Comparison of ENCODE assay signal across 8 cellular contexts in genomic region chrX:53093748-53094583, GRCh38. TPM values are rescaled to one million over a fixed set of nuclear protein-coding genes. Genes with fewer than 3 reads are reported as not detected.
A peak's percentile ranks its signal among the peaks of the same experiment; 100 is the strongest.
DNase-seq lines count a peak whose midpoint lies in the region; ATAC-seq and TF ChIP-seq lines count a peak whose summit lies in the region.

TSS of gene KANTR (plus strand) at chrX:53094142. CDS start at chrX:53124273, 30,131 bp downstream.

- DNase-seq in NCI-H1092 (lab: John Stamatoyannopoulos, UW) (peak; percentile 98), SKM-1 (lab: John Stamatoyannopoulos, UW; ENCODE audit: unreplicated experiment) (peak; percentile 71), glutamatergic neuron (peak; percentile 79), omental fat pad (ENCODE audit: low spot score) (peak; percentile 48), thyroid gland (peak; percentile 89)
- DNase-seq in activated naive CD8-positive, alpha-beta T cell treated with anti-CD3 and anti-CD28 coated beads for 36 hours = peak; percentile 81

- no peaks in the 10 kb centered on the region for H3K9me3 Mint-ChIP-seq in activated naive CD8-positive, alpha-beta T cell treated with anti-CD3 and anti-CD28 coated beads for 36 hours
- peaks cover 2% of the 10 kb centered on the region for H3K9me3 Mint-ChIP-seq in glutamatergic neuron (ENCODE audit: unreplicated experiment)

- no peaks in the 10 kb centered on the region for H3K27me3 ChIP-seq in thyroid gland

- H3K4me3 ChIP-seq in GM08714 (ENCODE audit: low read length) = peak within 1 kb of the TSS; percentile 75
- H3K4me3 ChIP-seq in thyroid gland (replicated peaks in 1 of 3) = peak within 1 kb of the TSS; percentile 20 to 46 (median 42)

- peaks cover 19% of the 10 kb centered on the region for H3K4me1 Mint-ChIP-seq in activated naive CD8-positive, alpha-beta T cell treated with anti-CD3 and anti-CD28 coated beads for 36 hours
- H3K4me1 Mint-ChIP-seq in glutamatergic neuron (ENCODE audit: low read depth, unreplicated experiment) = peaks cover 4% of the 10 kb centered on the region

- H3K36me3 Mint-ChIP-seq in activated naive CD8-positive, alpha-beta T cell treated with anti-CD3 and anti-CD28 coated beads for 36 hours = peaks cover 1% of the 10 kb centered on the region
- H3K36me3 Mint-ChIP-seq in glutamatergic neuron (ENCODE audit: unreplicated experiment) = no peaks in the 10 kb centered on the region

- TF ChIP-seq POLR2A in thyroid gland (IDR thresholded peaks at IDR 0.05) = peak in 1 of 2 donors; percentile 63

- peak within 1 kb of the TSS; percentile 86 for H3K27ac Mint-ChIP-seq in activated naive CD8-positive, alpha-beta T cell treated with anti-CD3 and anti-CD28 coated beads for 36 hours
- peak within 1 kb of the TSS; percentile 81 for H3K27ac Mint-ChIP-seq in glutamatergic neuron (ENCODE audit: unreplicated experiment)

- ATAC-seq in HG02588 (IDR thresholded peaks at IDR 0.05; ENCODE audit: unreplicated experiment) (peak; percentile 75), omental fat pad (ENCODE audit: low FRiP score) (peak; percentile 94)

- intact Hi-C loops in thyroid gland (cut with DNase I) = loop anchor here (2.0 kb wide), 1 partner anchor 23 kb away; no protein-coding TSS in a partner anchor

- WGBS in thyroid gland, 2 donors = 0 to 2% methylated on average over 10 to 19 of the region's 67 CpGs

- H3K4me1 ChIP-seq in thyroid gland = no peaks in the 10 kb centered on the region

- no peak for TF ChIP-seq CTCF in glutamatergic neuron (IDR thresholded peaks at IDR 0.05; ENCODE audit: partially characterized antibody, unreplicated experiment)
- TF ChIP-seq CTCF in omental fat pad (IDR thresholded peaks at IDR 0.05) = no peak
- TF ChIP-seq CTCF in thyroid gland (IDR thresholded peaks at IDR 0.05) = no peak

- no peaks in the 10 kb centered on the region for H3K9me3 ChIP-seq in thyroid gland

- H3K4me3 Mint-ChIP-seq in activated naive CD8-positive, alpha-beta T cell treated with anti-CD3 and anti-CD28 coated beads for 36 hours = peak within 1 kb of the TSS; percentile 91
- H3K4me3 Mint-ChIP-seq in glutamatergic neuron (ENCODE audit: unreplicated experiment) = peak within 1 kb of the TSS; percentile 95

- no peaks in the 10 kb centered on the region for H3K36me3 ChIP-seq in thyroid gland

- peak within 1 kb of the TSS; percentile 78 to 86 (median 86) for H3K27ac ChIP-seq in thyroid gland

- no peaks in the 10 kb centered on the region for H3K27me3 Mint-ChIP-seq in activated naive CD8-positive, alpha-beta T cell treated with anti-CD3 and anti-CD28 coated beads for 36 hours
- peaks cover 1% of the 10 kb centered on the region for H3K27me3 Mint-ChIP-seq in glutamatergic neuron (ENCODE audit: unreplicated experiment)

RNA-seq across cellular contexts. Expression of gene KANTR, which starts in this region (rescaled TPM):
- total RNA-seq in activated naive CD8-positive, alpha-beta T cell treated with anti-CD3 and anti-CD28 coated beads for 36 hours = 1 to 10 TPM; 6.3 to 6.4 TPM
- total RNA-seq in glutamatergic neuron (ENCODE audit: unreplicated experiment) (20.0 TPM), omental fat pad (10 to 100 TPM in 3 of 4 donors, 1 to 10 TPM in 1; 5.4 to 22.2 (median 16.7) TPM), thyroid gland (10 to 100 TPM; 15.5 to 41.5 (median 21.8) TPM)

Comparison
In these comparisons a context has a peak if more than half of its experiments do, and no peak if none do; other contexts are left out.
1. Peak in every context shown above with its lines: DNase-seq, ATAC-seq, H3K4me3 ChIP-seq and H3K27ac ChIP-seq.
2. DNase-seq: peak in every context shown above with its lines; median percentile 98 in NCI-H1092; 89 in thyroid gland; 81 in activated naive CD8-positive, alpha-beta T cell treated with anti-CD3 and anti-CD28 coated beads for 36 hours; 79 in glutamatergic neuron; 71 in SKM-1; 48 in omental fat pad.